8 cellular contexts compared by ENCODE assay signal in genomic region chr19:40523322-40524047, GRCh38. TPM values are rescaled to one million over a fixed set of nuclear protein-coding genes. Genes with fewer than 3 reads are reported as not detected.
DNase-seq lines count a peak whose midpoint lies in the region; ATAC-seq and TF ChIP-seq lines count a peak whose summit lies in the region.

No MANE protein-coding gene starts in this region.

- TF ChIP-seq POLR2A in HCT116 (IDR thresholded peaks at IDR 0.05; ENCODE audit: borderline replicate concordance, extremely low read depth, insufficient read depth, insufficient read length), result no peak

- CTCF ChIA-PET in HCT116 (lab: Charles Lee), result interaction anchor here (0.6 to 1.8 kb wide), 20 partner anchors 8 to 218 kb away, joined by 3 to 19 read pairs (median 5); no protein-coding TSS in a partner anchor

- BruUV-seq in HCT116 (replicated peaks; lab: Mats Ljungman, UMichigan), result no TSS peak

- peak overlapping the region; percentile 43; the same call in 1 of the 2 replicates for H3K9ac ChIP-seq in HCT116 (ENCODE audit: low read length)

- TF ChIP-seq CTCF in C4-2B (conservative IDR thresholded peaks at IDR 0.05), result peak; percentile 78
- TF ChIP-seq CTCF in HCT116 (IDR thresholded peaks at IDR 0.05 in 2 of 3, conservative IDR thresholded peaks at IDR 0.05 in 1 of 3; ENCODE audit: borderline replicate concordance in 1 of 3, insufficient read depth in 1 of 3, low read depth in 2 of 3, low read length in 2 of 3), result peak; percentile 91 to 95 (median 92)
- TF ChIP-seq CTCF in epithelial cell of esophagus (IDR thresholded peaks at IDR 0.05; ENCODE audit: insufficient read depth, low read depth, low read length, missing control alignments), result peak; percentile 74
- TF ChIP-seq CTCF in nephron (IDR thresholded peaks at IDR 0.05; ENCODE audit: unreplicated experiment in 3 of 3), result peak; percentile 55 to 64 (median 55)

- no peaks in the 10 kb centered on the region for H3K79me2 ChIP-seq in HCT116 (ENCODE audit: insufficient read depth, low read length)

- DNase-seq in HCT116 (ENCODE audit: low read depth, low spot score) (peak; percentile 72), NCI-H526 treated with DMSO at 0.1 percent for 48 hours (lab: John Stamatoyannopoulos, UW) (peak; percentile 33), epithelial cell of esophagus (ENCODE audit: low read depth) (peak; percentile 72)
- DNase-seq in activated CD4-positive, alpha-beta T cell treated with anti-CD3 and anti-CD28 coated beads, Interleukin-2, amount 50 U/mL, for 4 hours, result peak; percentile 10 to 16

- H3K4me1 Mint-ChIP-seq in nephron, result peaks cover 7% of the 10 kb centered on the region

- no peaks in the 10 kb centered on the region for H3K9me3 ChIP-seq in HCT116 (ENCODE audit: control insufficient read depth in 1 of 2, insufficient read depth in 1 of 2, low read depth in 1 of 2, low read length in 2 of 2)

- TF ChIP-seq RAD21 in HCT116 (IDR thresholded peaks at IDR 0.05; ENCODE audit: low read depth), result peak; percentile 73

- H3K4me3 ChIP-seq in HCT116 (replicated peaks in 1 of 2; ENCODE audit: low read depth in 1 of 2, low read length in 2 of 2) (peak overlapping the region; percentile 41 to 51), epithelial cell of esophagus (ENCODE audit: low read length) (no peak overlapping the region)

- POLR2A ChIA-PET in HCT116 (lab: Charles Lee), result no interaction called here

- ATAC-seq in HCT116 (peak; percentile 95), GM19023 (IDR thresholded peaks at IDR 0.05; ENCODE audit: unreplicated experiment) (no peak), HG02571 (IDR thresholded peaks at IDR 0.05; ENCODE audit: unreplicated experiment) (no peak)

- no peaks in the 10 kb centered on the region for H4K20me1 ChIP-seq in HCT116 (ENCODE audit: insufficient read depth)

- H3K27ac ChIP-seq in C4-2B (no peak overlapping the region), HCT116 (ENCODE audit: low read depth, low read length) (peak overlapping the region; percentile 4; the same call in 1 of the 2 replicates)

- peaks cover 65% of the 10 kb centered on the region for H3K27me3 Mint-ChIP-seq in nephron (ENCODE audit: low read depth)

- H3K4me1 ChIP-seq in HCT116 (ENCODE audit: control insufficient read depth in 1 of 2, insufficient read depth in 2 of 2, low read length in 2 of 2), result peaks cover 6 to 23% of the 10 kb centered on the region in 2 experiments

- no peaks in the 10 kb centered on the region for H3K36me3 Mint-ChIP-seq in nephron (ENCODE audit: low read depth)

- no peaks in the 10 kb centered on the region for H3K27me3 ChIP-seq in HCT116 (ENCODE audit: insufficient read depth, low read length)

- H3K4me2 ChIP-seq in HCT116 (ENCODE audit: low read length), result peak overlapping the region; percentile 74

- no peak overlapping the region for H3K4me3 Mint-ChIP-seq in nephron

- H3K9me2 ChIP-seq in HCT116 (ENCODE audit: insufficient read depth), result no peaks in the 10 kb centered on the region

- no peak overlapping the region for H3K27ac Mint-ChIP-seq in nephron

- no peaks in the 10 kb centered on the region for H3K9me3 Mint-ChIP-seq in nephron

- no peaks in the 10 kb centered on the region for H3K36me3 ChIP-seq in HCT116 (ENCODE audit: control insufficient read depth in 1 of 2, insufficient read depth in 2 of 2, low read length in 2 of 2)

- intact Hi-C loops in HCT116 (cut with micrococcal nuclease), result loop anchor here (5.0 to 10.0 kb wide), 3 partner anchors 74 to 379 kb away; no protein-coding TSS in a partner anchor

- RAD21 ChIA-PET in HCT116 (lab: Charles Lee; ENCODE audit: low non-redundant PET in 1 of 2, low total read pairs in 2 of 2, uncharacterized antibody in 2 of 2, unreplicated experiment in 2 of 2), result no interaction called here

- H2AFZ ChIP-seq in HCT116 (ENCODE audit: low read depth, low read length, poor library complexity, severe bottlenecking), result peak overlapping the region; percentile 82

TF ChIP-seq in HCT116, 20 proteins besides CTCF, POLR2A, EP300 and RAD21:
- TF ChIP-seq EZH2phosphoT487 (IDR thresholded peaks at IDR 0.05; ENCODE audit: borderline replicate concordance) (no peak), ZFX (IDR thresholded peaks at IDR 0.05) (peak; percentile 34; the same call in 1 of the 2 replicates), POLR2AphosphoS5 (IDR thresholded peaks at IDR 0.05; ENCODE audit: low read depth, low read length) (peak; percentile 44), SP1 (IDR thresholded peaks at IDR 0.05; ENCODE audit: low read depth) (no peak), YY1 (IDR thresholded peaks at IDR 0.05; ENCODE audit: extremely low read depth, insufficient replicate concordance, low read depth, low read length) (peak; percentile 67), ZBTB33 (IDR thresholded peaks at IDR 0.05; ENCODE audit: extremely low read depth, insufficient replicate concordance, low read length) (no peak), TCF7L2 (IDR thresholded peaks at IDR 0.05; ENCODE audit: borderline replicate concordance, extremely low read depth, insufficient read depth, insufficient read length) (no peak), JUND (IDR thresholded peaks at IDR 0.05) (no peak), CBX3 (IDR thresholded peaks at IDR 0.05; ENCODE audit: low read depth) (peak; percentile 87), REST (IDR thresholded peaks at IDR 0.05; ENCODE audit: low read depth) (no peak)

RNA-seq across cellular contexts. Expression of gene SHKBP1, which starts 53.2 kb away (rescaled TPM):
- 97.4 TPM for total RNA-seq in HCT116 (2021; ENCODE audit: unreplicated experiment)
- 95.7 and 104 TPM in 2 replicates for polyA plus RNA-seq in HCT116 (2012)

RNA-seq across cellular contexts. Expression of gene SPTBN4, which starts 56.7 kb away (rescaled TPM):
- total RNA-seq in HCT116 (2021; ENCODE audit: unreplicated experiment), result 4.6 TPM
- polyA plus RNA-seq in HCT116 (2012), result 4.4 and 5.6 TPM in 2 replicates

RNA-seq across cellular contexts. Expression of gene BLVRB, which starts 57.9 kb away (rescaled TPM):
- total RNA-seq in HCT116 (2021; ENCODE audit: unreplicated experiment), result 113 TPM
- polyA plus RNA-seq in HCT116 (2012), result 330 and 425 TPM in 2 replicates

Comparison
In these comparisons a context has a peak if more than half of its experiments do, and no peak if none do; other contexts are left out.
1. DNase-seq: peak in every context shown above with its lines; median percentile 72 in HCT116; 72 in epithelial cell of esophagus; 33 in NCI-H526 treated with DMSO at 0.1 percent for 48 hours; 13 in activated CD4-positive, alpha-beta T cell treated with anti-CD3 and anti-CD28 coated beads, Interleukin-2, amount 50 U/mL, for 4 hours.